8 cellular contexts compared by ENCODE assay signal in genomic region chr5:179818746-179819295, GRCh38. TPM values are rescaled to one million over a fixed set of nuclear protein-coding genes. Genes with fewer than 3 reads are reported as not detected.
A peak's percentile ranks its signal among the peaks of the same experiment; 100 is the strongest.
DNase-seq lines count a peak whose midpoint lies in the region; ATAC-seq lines count a peak whose summit lies in the region.

No MANE protein-coding gene starts in this region.

- H2BK15ac ChIP-seq in mesendoderm (replicated peaks; ENCODE audit: low read depth) = no peak overlapping the region

- ATAC-seq in GM18520 (IDR thresholded peaks at IDR 0.05; ENCODE audit: unreplicated experiment) (peak; percentile 39), HG03039 (IDR thresholded peaks at IDR 0.05; ENCODE audit: unreplicated experiment) (peak; percentile 53)

- peak overlapping the region; percentile 47 for H3K56ac ChIP-seq in mesendoderm (ENCODE audit: low read length)

- peaks cover 12% of the 10 kb centered on the region for H3K79me1 ChIP-seq in mesendoderm (ENCODE audit: low read length)

- no peak overlapping the region for H2AK5ac ChIP-seq in mesendoderm (ENCODE audit: low read length)

- peak overlapping the region; percentile 23 for H3K4me2 ChIP-seq in mesendoderm (ENCODE audit: low read length)

- DNase-seq in ACHN (peak; percentile 93), NCI-H510A treated with DMSO at 0.1 percent for 48 hours (lab: John Stamatoyannopoulos, UW) (peak; percentile 29), mesendoderm (peak; percentile 85)
- DNase-seq in activated CD8-positive, alpha-beta memory T cell treated with anti-CD3 and anti-CD28 coated beads for 48 hours (ENCODE audit: low read depth in 2 of 3, low spot score in 2 of 3) = peak in 2 of 3 experiments; percentile 64 to 84
- peak; percentile 92 to 96 (median 93) for DNase-seq in effector memory CD4-positive, alpha-beta T cell
- DNase-seq in stimulated activated CD8-positive, alpha-beta memory T cell treated with anti-CD3 and anti-CD28 coated beads, Interleukin-12 subunit alpha, Interleukin-12 subunit beta, amount 100 ng/mL, for 4 hours (ENCODE audit: low read depth) = peak; percentile 81

- H3K4me3 ChIP-seq in effector memory CD4-positive, alpha-beta T cell (ENCODE audit: insufficient read depth, low read depth, low read length, poor library complexity, severe bottlenecking) = peak overlapping the region; percentile 100
- H3K4me3 ChIP-seq in mesendoderm (ENCODE audit: low read length) = no peak overlapping the region

- peak overlapping the region; percentile 75 for H3K18ac ChIP-seq in mesendoderm (ENCODE audit: low read length)

- H2BK120ac ChIP-seq in mesendoderm (ENCODE audit: low read depth, low read length) = peak overlapping the region; percentile 31

- peaks cover 12% of the 10 kb centered on the region for H3K79me2 ChIP-seq in mesendoderm (ENCODE audit: control insufficient read depth, insufficient read depth, low read length)

- H3K9me3 ChIP-seq in effector memory CD4-positive, alpha-beta T cell (ENCODE audit: control insufficient read depth, low read length) = no peaks in the 10 kb centered on the region

- H3K4ac ChIP-seq in mesendoderm (ENCODE audit: low read depth, low read length) = peak overlapping the region; percentile 92

- no peak overlapping the region for H4K5ac ChIP-seq in mesendoderm (ENCODE audit: low read length)

- peak overlapping the region; percentile 98 for H3K27ac ChIP-seq in effector memory CD4-positive, alpha-beta T cell (ENCODE audit: insufficient read depth, low read length, poor library complexity, severe bottlenecking)
- peak overlapping the region; percentile 61 for H3K27ac ChIP-seq in mesendoderm (ENCODE audit: low read depth, low read length)

- H4K8ac ChIP-seq in mesendoderm (ENCODE audit: low read depth, low read length) = no peak overlapping the region

- H2BK5ac ChIP-seq in mesendoderm (ENCODE audit: low read length) = no peak overlapping the region

- in situ Hi-C loops in ACHN (cut with HindIII; ENCODE audit: low pct_ligation_motif_present, low pct_unique_long_range_greater_than_20kb, low sequenced_read_pairs) = no loop called here

- peaks cover 40% of the 10 kb centered on the region for H3K4me1 ChIP-seq in effector memory CD4-positive, alpha-beta T cell (ENCODE audit: control insufficient read depth, insufficient read depth, low read length, poor library complexity, severe bottlenecking)
- H3K4me1 ChIP-seq in mesendoderm (ENCODE audit: control insufficient read depth, low read depth, low read length) = peaks cover 14% of the 10 kb centered on the region

- no peak overlapping the region for H3K23ac ChIP-seq in mesendoderm (ENCODE audit: low read length)

- peaks cover 16% of the 10 kb centered on the region for H3K36me3 ChIP-seq in effector memory CD4-positive, alpha-beta T cell (ENCODE audit: control insufficient read depth, insufficient read depth, low read length)
- peaks cover 1% of the 10 kb centered on the region for H3K36me3 ChIP-seq in mesendoderm (ENCODE audit: control insufficient read depth, insufficient read depth, low read length)

- no peaks in the 10 kb centered on the region for H3K27me3 ChIP-seq in effector memory CD4-positive, alpha-beta T cell (replicated peaks; ENCODE audit: control insufficient read depth, insufficient read depth, low read length, poor library complexity, severe bottlenecking)
- no peaks in the 10 kb centered on the region for H3K27me3 ChIP-seq in mesendoderm (ENCODE audit: insufficient read depth, low read length, poor library complexity)

- WGBS in mesendoderm (ENCODE audit: extremely low coverage, insufficient coverage, low lambda C conversion rate) = no CpG with 5 or more reads among the region's 35 CpGs

- H3K9ac ChIP-seq in mesendoderm (ENCODE audit: low read length) = peak overlapping the region; percentile 33

RNA-seq across cellular contexts. Expression of gene SQSTM1, which starts 1.9 kb away (rescaled TPM):
- 52.0 TPM for polyA plus RNA-seq in mesendoderm (2013, experiment 1 of 2)
- polyA plus RNA-seq in mesendoderm (2013, experiment 2 of 2) = 62.0 TPM

RNA-seq across cellular contexts. Expression of gene MGAT4B, which starts 12.2 kb away (rescaled TPM):
- polyA plus RNA-seq in mesendoderm (2013, experiment 1 of 2) = 35.2 TPM
- polyA plus RNA-seq in mesendoderm (2013, experiment 2 of 2) = 37.9 TPM

RNA-seq across cellular contexts. Expression of gene LTC4S, which starts 25.0 kb away (rescaled TPM):
- polyA plus RNA-seq in mesendoderm (2013, experiment 1 of 2) = 0.45 TPM
- 0.42 TPM for polyA plus RNA-seq in mesendoderm (2013, experiment 2 of 2)

RNA-seq across cellular contexts. Expression of gene MRNIP, which starts 39.8 kb away (rescaled TPM):
- polyA plus RNA-seq in mesendoderm (2013, experiment 1 of 2) = 9.5 TPM
- 9.3 TPM for polyA plus RNA-seq in mesendoderm (2013, experiment 2 of 2)

Comparison
In these comparisons a context has a peak if more than half of its experiments do, and no peak if none do; other contexts are left out.
1. DNase-seq: peak in every context shown above with its lines; median percentile 93 in ACHN; 93 in effector memory CD4-positive, alpha-beta T cell; 85 in mesendoderm; 81 in stimulated activated CD8-positive, alpha-beta memory T cell treated with anti-CD3 and anti-CD28 coated beads, Interleukin-12 subunit alpha, Interleukin-12 subunit beta, amount 100 ng/mL, for 4 hours; 74 in activated CD8-positive, alpha-beta memory T cell treated with anti-CD3 and anti-CD28 coated beads for 48 hours; 29 in NCI-H510A treated with DMSO at 0.1 percent for 48 hours.